8 cellular contexts compared by ENCODE assay signal in the genomic region with DNA sequence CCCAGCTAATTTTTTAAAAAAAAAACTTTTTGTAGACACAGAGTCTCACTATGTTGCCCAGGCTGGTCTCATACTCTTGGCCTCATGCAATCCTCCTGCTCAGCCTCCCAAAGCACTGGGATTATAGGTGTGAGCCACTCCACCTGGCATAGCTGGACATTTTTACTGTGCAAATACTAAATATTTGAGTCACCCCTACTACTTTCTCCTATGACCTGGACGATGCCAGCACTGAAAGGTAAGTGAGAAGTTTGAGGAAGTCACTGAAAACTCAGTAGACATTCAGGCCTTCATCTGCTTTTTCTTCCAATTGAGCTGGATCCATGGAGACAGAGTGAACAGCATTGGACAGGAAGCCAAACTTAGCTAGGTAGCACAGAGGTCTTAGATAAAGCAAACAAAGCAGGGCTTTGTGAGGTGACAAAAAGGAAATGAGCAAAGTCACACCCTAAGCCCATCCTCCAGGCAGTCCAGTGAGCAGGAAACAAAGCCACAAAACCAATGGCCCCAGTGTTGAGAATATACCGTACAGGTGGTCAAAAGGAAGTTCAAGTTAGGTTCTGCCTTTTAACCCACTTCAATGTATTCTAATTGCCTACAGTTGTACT.
DNase-seq lines count a peak whose midpoint lies in the region; ATAC-seq and TF ChIP-seq lines count a peak whose summit lies in the region.

No MANE protein-coding gene starts in this region.

- ATAC-seq in GM18858 (IDR thresholded peaks at IDR 0.05; ENCODE audit: unreplicated experiment) (peak; percentile 89), GM21786 (IDR thresholded peaks at IDR 0.05; ENCODE audit: unreplicated experiment) (peak; percentile 98), gastroesophageal sphincter (no peak)

- H3K4me1 ChIP-seq in endodermal cell (ENCODE audit: control insufficient read depth, insufficient read depth, low read length) (no peaks in the 10 kb centered on the region), gastroesophageal sphincter (no peaks in the 10 kb centered on the region)

- no peak overlapping the region for H3K9ac ChIP-seq in endodermal cell (ENCODE audit: extremely low read depth, low read length, poor library complexity, severe bottlenecking)

- peak; percentile 70 for DNase-seq in Jurkat, Clone E6-1 (ENCODE audit: low read depth, low spot score)
- no peak for DNase-seq in endodermal cell
- DNase-seq in occipital lobe (lab: John Stamatoyannopoulos, UW), result no peak
- no peak for DNase-seq in NCI-H187 (lab: John Stamatoyannopoulos, UW)
- no peak for DNase-seq in brain microvascular endothelial cell

- H3K27ac ChIP-seq in endodermal cell (ENCODE audit: low read depth, low read length) (no peak overlapping the region), gastroesophageal sphincter (no peak overlapping the region), brain microvascular endothelial cell (no peak overlapping the region)

- TF ChIP-seq EP300 in gastroesophageal sphincter (IDR thresholded peaks at IDR 0.05), result no peak

- no peak overlapping the region for H3K4me3 ChIP-seq in Jurkat, Clone E6-1 (ENCODE audit: low read length)
- H3K4me3 ChIP-seq in endodermal cell (ENCODE audit: low read length) (no peak overlapping the region), gastroesophageal sphincter (no peak overlapping the region), brain microvascular endothelial cell (ENCODE audit: low read depth, low read length) (no peak overlapping the region)

- H3K36me3 Mint-ChIP-seq in endodermal cell (ENCODE audit: low read depth), result no peaks in the 10 kb centered on the region

- peak overlapping the region; percentile 26 for H3K27ac Mint-ChIP-seq in endodermal cell

- WGBS in endodermal cell (ENCODE audit: insufficient coverage in 1 of 2, insufficient read length in 1 of 2), 2 experiments, result 67 to 85% methylated on average over 1 to 2 of the region's 2 CpGs
- WGBS in gastroesophageal sphincter (ENCODE audit: low coverage in 1 of 2), 2 donors, result 33 to 68% methylated on average over 1 to 2 of the region's 2 CpGs

- in situ Hi-C loops in brain microvascular endothelial cell (cut with HindIII; ENCODE audit: low pct_ligation_motif_present, low sequenced_read_pairs), result loop anchor here (25.0 kb wide), 1 partner anchor 312 kb away; no protein-coding TSS in a partner anchor

- no peaks in the 10 kb centered on the region for H3K27me3 Mint-ChIP-seq in endodermal cell (ENCODE audit: insufficient read depth)

- TF ChIP-seq CTCF in endodermal cell (conservative IDR thresholded peaks at IDR 0.05), result no peak
- TF ChIP-seq CTCF in gastroesophageal sphincter (IDR thresholded peaks at IDR 0.05), result no peak
- TF ChIP-seq CTCF in brain microvascular endothelial cell (IDR thresholded peaks at IDR 0.05; ENCODE audit: low read depth, low read length, missing control alignments), result no peak

- H3K27me3 ChIP-seq in endodermal cell (ENCODE audit: control insufficient read depth, insufficient read depth, low read length, poor library complexity, severe bottlenecking) (no peaks in the 10 kb centered on the region), gastroesophageal sphincter (no peaks in the 10 kb centered on the region), brain microvascular endothelial cell (replicated peaks) (no peaks in the 10 kb centered on the region)

- H3K9me3 ChIP-seq in endodermal cell (ENCODE audit: control insufficient read depth, low read length) (no peaks in the 10 kb centered on the region), gastroesophageal sphincter (no peaks in the 10 kb centered on the region)

- H3K4me1 Mint-ChIP-seq in endodermal cell, result peaks cover 4% of the 10 kb centered on the region

- no peak overlapping the region for H3K4me3 Mint-ChIP-seq in endodermal cell

- no peak for TF ChIP-seq POLR2A in gastroesophageal sphincter (IDR thresholded peaks at IDR 0.05)

- no peaks in the 10 kb centered on the region for H3K36me3 ChIP-seq in endodermal cell (ENCODE audit: control insufficient read depth, insufficient read depth, low read length)
- H3K36me3 ChIP-seq in gastroesophageal sphincter, result no peaks in the 10 kb centered on the region
- H3K36me3 ChIP-seq in brain microvascular endothelial cell (replicated peaks), result no peaks in the 10 kb centered on the region

- H3K9me3 Mint-ChIP-seq in endodermal cell, result no peaks in the 10 kb centered on the region
